ENCODE assay signal across 1 cellular context in the genomic region with DNA sequence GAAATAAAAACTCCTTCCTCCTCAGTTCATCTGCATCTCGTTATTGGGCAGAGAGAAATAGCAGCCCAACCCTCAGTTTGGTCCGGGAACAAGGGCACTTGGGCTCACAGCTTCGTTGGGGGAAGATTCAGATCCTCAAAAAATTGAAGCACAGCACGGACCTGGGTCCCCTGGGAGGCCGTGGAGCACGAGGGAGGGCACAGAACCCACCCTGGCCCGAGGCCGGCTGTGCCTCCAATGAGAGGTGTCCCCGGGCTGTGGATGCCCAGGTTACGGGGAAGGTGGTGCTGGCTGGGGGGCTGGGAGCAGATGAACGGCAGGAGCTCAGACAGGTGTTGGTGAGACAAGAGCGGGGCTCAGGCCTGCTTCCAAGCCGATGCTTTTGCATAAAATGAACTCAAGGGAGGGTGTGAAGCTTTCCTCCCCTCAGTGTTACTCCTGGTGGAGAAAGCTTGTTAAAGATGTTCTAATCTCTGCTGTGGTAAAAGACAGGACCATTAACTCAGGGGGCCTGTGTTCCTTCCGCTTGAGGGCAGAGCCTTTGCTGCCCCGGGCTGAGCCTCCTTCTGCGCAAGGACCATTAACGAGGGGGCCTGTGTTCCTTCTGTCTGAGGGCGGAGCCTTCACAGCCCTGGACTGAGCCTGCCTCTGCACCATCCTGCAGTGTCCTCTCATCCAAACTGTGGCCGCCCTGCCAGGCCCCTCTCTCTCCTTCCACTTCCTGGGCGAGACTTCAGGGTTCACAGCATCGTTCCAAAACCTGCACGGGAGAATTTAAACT.
TF ChIP-seq lines count a peak whose summit lies in the region.

No MANE protein-coding gene starts in this region.

TF ChIP-seq in WTC11, 78 proteins besides CTCF, POLR2A, EP300 and RAD21 (continued from another document):
- TF ChIP-seq, protein P1, sequence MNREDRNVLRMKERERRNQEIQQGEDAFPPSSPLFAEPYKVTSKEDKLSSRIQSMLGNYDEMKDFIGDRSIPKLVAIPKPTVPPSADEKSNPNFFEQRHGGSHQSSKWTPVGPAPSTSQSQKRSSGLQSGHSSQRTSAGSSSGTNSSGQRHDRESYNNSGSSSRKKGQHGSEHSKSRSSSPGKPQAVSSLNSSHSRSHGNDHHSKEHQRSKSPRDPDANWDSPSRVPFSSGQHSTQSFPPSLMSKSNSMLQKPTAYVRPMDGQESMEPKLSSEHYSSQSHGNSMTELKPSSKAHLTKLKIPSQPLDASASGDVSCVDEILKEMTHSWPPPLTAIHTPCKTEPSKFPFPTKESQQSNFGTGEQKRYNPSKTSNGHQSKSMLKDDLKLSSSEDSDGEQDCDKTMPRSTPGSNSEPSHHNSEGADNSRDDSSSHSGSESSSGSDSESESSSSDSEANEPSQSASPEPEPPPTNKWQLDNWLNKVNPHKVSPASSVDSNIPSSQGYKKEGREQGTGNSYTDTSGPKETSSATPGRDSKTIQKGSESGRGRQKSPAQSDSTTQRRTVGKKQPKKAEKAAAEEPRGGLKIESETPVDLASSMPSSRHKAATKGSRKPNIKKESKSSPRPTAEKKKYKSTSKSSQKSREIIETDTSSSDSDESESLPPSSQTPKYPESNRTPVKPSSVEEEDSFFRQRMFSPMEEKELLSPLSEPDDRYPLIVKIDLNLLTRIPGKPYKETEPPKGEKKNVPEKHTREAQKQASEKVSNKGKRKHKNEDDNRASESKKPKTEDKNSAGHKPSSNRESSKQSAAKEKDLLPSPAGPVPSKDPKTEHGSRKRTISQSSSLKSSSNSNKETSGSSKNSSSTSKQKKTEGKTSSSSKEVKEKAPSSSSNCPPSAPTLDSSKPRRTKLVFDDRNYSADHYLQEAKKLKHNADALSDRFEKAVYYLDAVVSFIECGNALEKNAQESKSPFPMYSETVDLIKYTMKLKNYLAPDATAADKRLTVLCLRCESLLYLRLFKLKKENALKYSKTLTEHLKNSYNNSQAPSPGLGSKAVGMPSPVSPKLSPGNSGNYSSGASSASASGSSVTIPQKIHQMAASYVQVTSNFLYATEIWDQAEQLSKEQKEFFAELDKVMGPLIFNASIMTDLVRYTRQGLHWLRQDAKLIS (CRISPR knock-in tag; IDR thresholded peaks at IDR 0.05; ENCODE audit: borderline replicate concordance) = no peak
TF ChIP-seq in WTC11: peak in this region for 0.
